ENCODE assay signal across 9 cellular contexts in genomic region chr9:137299938-137300337, GRCh38. TPM values are rescaled to one million over a fixed set of nuclear protein-coding genes. Genes with fewer than 3 reads are reported as not detected.
DNase-seq lines count a peak whose midpoint lies in the region; ATAC-seq and TF ChIP-seq lines count a peak whose summit lies in the region.
"Had no signal": no experiment of that assay in that cellular context is flagged by ENCODE, and none has a peak within 500 bp of the region (broad histone marks: within the 10 kb centered on the region; RNA-seq: fewer than 3 reads in every experiment).

No MANE protein-coding gene starts in this region.

- no peaks in the 10 kb centered on the region for H3K36me3 Mint-ChIP-seq in activated CD8-positive, alpha-beta T cell treated with anti-CD3 and anti-CD28 coated beads for 36 hours (ENCODE audit: low read depth)

- POLR2A ChIA-PET in HEK293 (lab: Yijun Ruan, JAX) = interaction anchor here (0.6 to 3.3 kb wide), 5 partner anchors 12 to 247 kb away, joined by 3 to 40 read pairs (median 4); no protein-coding TSS in a partner anchor
- POLR2A ChIA-PET in activated CD8-positive, alpha-beta T cell treated with anti-CD3 and anti-CD28 coated beads for 36 hours (lab: Charles Lee) = no interaction called here

- no peak for TF ChIP-seq POLR2A in gastrocnemius medialis (IDR thresholded peaks at IDR 0.05)

- CTCF ChIA-PET in HEK293 (lab: Yijun Ruan, JAX) = interaction anchor here (0.5 to 4.9 kb wide), 3 partner anchors 13 to 145 kb away, joined by 4 to 21 read pairs (median 6); no protein-coding TSS in a partner anchor
- CTCF ChIA-PET in activated CD8-positive, alpha-beta T cell treated with anti-CD3 and anti-CD28 coated beads for 36 hours (lab: Charles Lee) = no interaction called here

- no peak for DNase-seq in activated CD8-positive, alpha-beta T cell treated with anti-CD3 and anti-CD28 coated beads for 36 hours
- DNase-seq in gastrocnemius medialis = no peak
- DNase-seq in NCI-H2196 (lab: John Stamatoyannopoulos, UW; ENCODE audit: unreplicated experiment) = no peak
- DNase-seq in activated CD4-positive, CD25-positive, alpha-beta regulatory T cell (lab: John Stamatoyannopoulos, UW) = no peak
- DNase-seq in DMS 273 (lab: John Stamatoyannopoulos, UW; ENCODE audit: unreplicated experiment) = no peak
- DNase-seq: activated CD8-positive, alpha-beta memory T cell treated with anti-CD3 and anti-CD28 coated beads, Interleukin-2, amount 50 U/mL, for 48 hours had no signal

- H3K4me1 ChIP-seq in HEK293 (ENCODE audit: control insufficient read depth, insufficient read depth, low read length) = peaks cover 15% of the 10 kb centered on the region
- H3K4me1 ChIP-seq in iPS-15b (ENCODE audit: control insufficient read depth, insufficient read depth, low read length) = peaks cover 12% of the 10 kb centered on the region
- H3K4me1 ChIP-seq in gastrocnemius medialis = peaks cover 7 to 16% of the 10 kb centered on the region in 2 donors

- TF ChIP-seq CTCF in HEK293 (tag by site-specific recombination; IDR thresholded peaks at IDR 0.05) (no peak), gastrocnemius medialis (IDR thresholded peaks at IDR 0.05 in 4 of 5, conservative IDR thresholded peaks at IDR 0.05 in 1 of 5) (no peak)
- no peak for TF ChIP-seq CTCF in activated CD8-positive, alpha-beta T cell treated with anti-CD3 and anti-CD28 coated beads for 36 hours (IDR thresholded peaks at IDR 0.05)

- intact Hi-C loops in activated CD8-positive, alpha-beta T cell treated with anti-CD3 and anti-CD28 coated beads for 36 hours (cut with micrococcal nuclease) = loop anchor here (10.0 kb wide), 2 partner anchors 105 to 225 kb away; no protein-coding TSS in a partner anchor
- intact Hi-C loops in gastrocnemius medialis (cut with DNase I; ENCODE audit: low total_unique reads) = no loop called here

- no peak overlapping the region for H3K27ac Mint-ChIP-seq in activated CD8-positive, alpha-beta T cell treated with anti-CD3 and anti-CD28 coated beads for 36 hours

- H3K9me3 ChIP-seq in HEK293 (ENCODE audit: control insufficient read depth, insufficient read depth, low read depth, low read length) (no peaks in the 10 kb centered on the region), iPS-15b (ENCODE audit: control insufficient read depth, insufficient read depth, low read length) (no peaks in the 10 kb centered on the region), gastrocnemius medialis (no peaks in the 10 kb centered on the region)

- H3K9me3 Mint-ChIP-seq in activated CD8-positive, alpha-beta T cell treated with anti-CD3 and anti-CD28 coated beads for 36 hours = no peaks in the 10 kb centered on the region

- H3K27me3 ChIP-seq in iPS-15b (ENCODE audit: control insufficient read depth, insufficient read depth, low read length) = peaks cover 10% of the 10 kb centered on the region
- H3K27me3 ChIP-seq in gastrocnemius medialis = peaks cover 50 to 52% (median 50%) of the 10 kb centered on the region in 3 donors

- peak overlapping the region; percentile 35 for H3K4me3 Mint-ChIP-seq in activated CD8-positive, alpha-beta T cell treated with anti-CD3 and anti-CD28 coated beads for 36 hours

- H3K4me3 ChIP-seq in HEK293 (ENCODE audit: low read depth, low read length) (peak overlapping the region; percentile 73), iPS-15b (ENCODE audit: low read depth, low read length) (peak overlapping the region; percentile 88), gastrocnemius medialis (peak overlapping the region; percentile 44 to 61 (median 52))

- in situ Hi-C loops in gastrocnemius medialis (cut with MboI; ENCODE audit: low sequenced_read_pairs in 4 of 4) = loop anchor here (10.0 to 25.0 kb wide), 2 partner anchors 105 to 112 kb away; partner anchors contain the start of genes EXD3 (in 3 of the 4) and NOXA1 (in 3 of the 4)

- H3K9ac ChIP-seq in iPS-15b (ENCODE audit: low read depth, low read length) = no peak overlapping the region

- H3K36me3 ChIP-seq in HEK293 (ENCODE audit: control insufficient read depth in 2 of 2, insufficient read depth in 1 of 2, low read length in 2 of 2) (no peaks in the 10 kb centered on the region), iPS-15b (ENCODE audit: control insufficient read depth, insufficient read depth, low read length) (no peaks in the 10 kb centered on the region), gastrocnemius medialis (no peaks in the 10 kb centered on the region)

- peaks cover 28% of the 10 kb centered on the region for H3K27me3 Mint-ChIP-seq in activated CD8-positive, alpha-beta T cell treated with anti-CD3 and anti-CD28 coated beads for 36 hours

- ATAC-seq in activated CD8-positive, alpha-beta T cell treated with anti-CD3 and anti-CD28 coated beads for 36 hours = no peak
- ATAC-seq in gastrocnemius medialis = no peak
- no peak for ATAC-seq in HG02981 (IDR thresholded peaks at IDR 0.05; ENCODE audit: unreplicated experiment)

- 0 out of 2 replicates have a peak overlapping the region, but pooled peaks have one; percentile 31 for H3K27ac ChIP-seq in HEK293 (ENCODE audit: extremely low read depth, low read depth, low read length)
- H3K27ac ChIP-seq in gastrocnemius medialis = peak overlapping the region; percentile 17 to 81 (median 79)

- peaks cover 5% of the 10 kb centered on the region for H3K4me1 Mint-ChIP-seq in activated CD8-positive, alpha-beta T cell treated with anti-CD3 and anti-CD28 coated beads for 36 hours (ENCODE audit: low read depth)

TF ChIP-seq in HEK293, 187 proteins besides CTCF, POLR2A, EP300 and RAD21:
- TF ChIP-seq SCRT2 (tag by site-specific recombination; IDR thresholded peaks at IDR 0.05) = peak; percentile 70
- TF ChIP-seq ZNF184 (tag by site-specific recombination; IDR thresholded peaks at IDR 0.05) = no peak
- no peak for TF ChIP-seq ZNF335 (tag by site-specific recombination; conservative IDR thresholded peaks at IDR 0.05)
- no peak for TF ChIP-seq ZNF132 (tag by site-specific recombination; IDR thresholded peaks at IDR 0.05; ENCODE audit: borderline replicate concordance)
- TF ChIP-seq ZNF112 (tag by site-specific recombination; IDR thresholded peaks at IDR 0.05) = no peak
- TF ChIP-seq ZNF692 (tag by site-specific recombination; IDR thresholded peaks at IDR 0.05) = peak; percentile 53
- peak; percentile 58; the same call in 1 of the 2 replicates for TF ChIP-seq ZFP69B (tag by site-specific recombination; IDR thresholded peaks at IDR 0.05)
- peak; percentile 99 for TF ChIP-seq ZBTB49 (tag by site-specific recombination; IDR thresholded peaks at IDR 0.05; ENCODE audit: low read depth)
- TF ChIP-seq SCRT1 (tag by site-specific recombination; IDR thresholded peaks at IDR 0.05; ENCODE audit: borderline replicate concordance) = 0 out of 2 replicates have a peak, but pooled peaks have one; percentile 28
- TF ChIP-seq ZNF777 (tag by site-specific recombination; IDR thresholded peaks at IDR 0.05; ENCODE audit: borderline replicate concordance) = no peak
- TF ChIP-seq ZBTB48 (tag by site-specific recombination; IDR thresholded peaks at IDR 0.05) = no peak
- peak; percentile 11; the same call in 1 of the 2 replicates for TF ChIP-seq ZBTB20 (tag by site-specific recombination; IDR thresholded peaks at IDR 0.05)
- no peak for TF ChIP-seq ZNF707 (tag by site-specific recombination; IDR thresholded peaks at IDR 0.05)
- TF ChIP-seq ZNF776 (tag by site-specific recombination; IDR thresholded peaks at IDR 0.05; ENCODE audit: borderline replicate concordance) = no peak
- no peak for TF ChIP-seq ZNF16 (tag by site-specific recombination; IDR thresholded peaks at IDR 0.05; ENCODE audit: low read depth)

RNA-seq across cellular contexts. Expression of gene NRARP, which starts 2.1 kb away (rescaled TPM):
- total RNA-seq in activated CD8-positive, alpha-beta T cell treated with anti-CD3 and anti-CD28 coated beads for 36 hours = 1 to 10 TPM; 3.3 to 4.4 TPM
- total RNA-seq in gastrocnemius medialis = 1 to 10 TPM; 1.9 to 5.4 (median 3.4) TPM

RNA-seq across cellular contexts. Expression of gene TOR4A, which starts 22.4 kb away (rescaled TPM):
- 1 to 10 TPM; 2.9 to 3.0 TPM for total RNA-seq in activated CD8-positive, alpha-beta T cell treated with anti-CD3 and anti-CD28 coated beads for 36 hours
- total RNA-seq in gastrocnemius medialis = 1 to 10 TPM; 1.2 to 2.8 (median 1.7) TPM

RNA-seq across cellular contexts. Expression of gene NELFB, which starts 44.8 kb away (rescaled TPM):
- 10 to 100 TPM; 50.9 to 54.3 TPM for total RNA-seq in activated CD8-positive, alpha-beta T cell treated with anti-CD3 and anti-CD28 coated beads for 36 hours
- 10 to 100 TPM; 21.6 to 61.5 (median 39.4) TPM for total RNA-seq in gastrocnemius medialis

RNA-seq across cellular contexts. Expression of gene STPG3, which starts 48.9 kb away (rescaled TPM):
- not detected for total RNA-seq in activated CD8-positive, alpha-beta T cell treated with anti-CD3 and anti-CD28 coated beads for 36 hours
- not detected for total RNA-seq in gastrocnemius medialis

RNA-seq across cellular contexts. Expression of gene TUBB4B, which starts 58.9 kb away (rescaled TPM):
- 100 to 1,000 TPM; 228 to 230 TPM for total RNA-seq in activated CD8-positive, alpha-beta T cell treated with anti-CD3 and anti-CD28 coated beads for 36 hours
- total RNA-seq in gastrocnemius medialis = 100 to 1,000 TPM; 222 to 495 (median 363) TPM
